In the genomic region with DNA sequence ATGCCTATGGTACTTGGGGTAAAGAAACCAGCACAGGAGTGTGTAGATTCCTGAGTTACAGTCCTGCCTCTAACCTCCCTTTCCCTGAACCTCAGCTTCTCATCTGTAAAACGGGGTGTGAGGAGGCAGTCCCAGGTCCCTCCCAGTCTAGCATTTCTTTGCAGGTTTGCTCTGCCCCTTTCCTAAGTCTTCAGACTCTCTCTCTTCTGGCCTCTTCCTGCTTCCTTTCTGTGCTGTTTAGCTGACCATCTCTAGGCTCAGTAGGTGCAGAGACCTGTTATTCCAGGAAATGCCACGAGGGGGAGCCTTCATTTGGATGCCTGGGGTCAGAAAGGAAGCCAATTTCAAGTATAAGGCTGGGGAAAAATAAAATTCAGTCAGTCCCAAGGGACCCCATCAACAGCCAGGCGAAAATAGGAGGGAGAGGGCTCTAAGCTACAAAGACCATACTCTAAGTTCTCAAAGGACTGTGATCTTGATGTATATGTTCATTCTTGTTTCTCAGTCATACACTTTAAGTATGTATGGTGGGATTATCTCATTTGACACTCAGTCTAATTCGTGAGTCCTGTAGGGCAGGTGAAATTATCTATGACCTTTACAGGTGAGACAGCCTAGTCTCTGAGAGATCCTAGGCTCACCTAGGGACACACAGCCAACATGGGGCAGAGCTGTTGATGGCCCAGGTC, we compare ENCODE assay signal across 8 cellular contexts.
DNase-seq lines count a peak whose midpoint lies in the region; ATAC-seq and TF ChIP-seq lines count a peak whose summit lies in the region.

No MANE protein-coding gene starts in this region.

- H3K27me3 ChIP-seq in HAP-1 (ENCODE audit: low read depth) (peaks cover 58% of the 10 kb centered on the region), colonic mucosa (peaks cover 14% of the 10 kb centered on the region), right lobe of liver (no peaks in the 10 kb centered on the region)

- ATAC-seq in right lobe of liver (peak; percentile 69 to 84 (median 77)), HG03354 (IDR thresholded peaks at IDR 0.05; ENCODE audit: poor library complexity, severe bottlenecking, unreplicated experiment) (no peak)

- intact Hi-C loops in colonic mucosa (cut with DNase I) (loop anchor here (2.0 kb wide), 1 partner anchor 168 kb away; no protein-coding TSS in a partner anchor), right lobe of liver (cut with DNase I) (loop anchor here in 1 of 2 donors (10.0 kb wide), 1 partner anchor 170 kb away; no protein-coding TSS in a partner anchor)

- no peak overlapping the region for H3K9ac ChIP-seq in colonic mucosa (ENCODE audit: low read depth in 2 of 2, low read length in 2 of 2)

- in situ Hi-C loops in HAP-1 (cut with MboI; ENCODE audit: low sequenced_read_pairs) = loop anchor here (5.0 kb wide), 1 partner anchor 168 kb away; no protein-coding TSS in a partner anchor

- H3K9me3 ChIP-seq in HAP-1 (no peaks in the 10 kb centered on the region), colonic mucosa (no peaks in the 10 kb centered on the region), right lobe of liver (no peaks in the 10 kb centered on the region)

- TF ChIP-seq POLR2A in right lobe of liver (IDR thresholded peaks at IDR 0.05) = no peak

- 9% methylated on average over 4 of the region's 4 CpGs for WGBS in right lobe of liver (ENCODE audit: insufficient coverage, low coverage, low lambda C conversion rate, missing lambda C conversion rate)

- H3K36me3 ChIP-seq in HAP-1 (replicated peaks) (no peaks in the 10 kb centered on the region), colonic mucosa (no peaks in the 10 kb centered on the region), right lobe of liver (no peaks in the 10 kb centered on the region)

- H3K4me1 ChIP-seq in HAP-1 (no peaks in the 10 kb centered on the region; the same call in 1 of the 2 replicates), colonic mucosa (peaks cover 8% of the 10 kb centered on the region), right lobe of liver (peaks cover 0 to 11% (median 0%) of the 10 kb centered on the region in 4 donors)

- DNase-seq in CD1c-positive myeloid dendritic cell (ENCODE audit: extremely low spot score) (peak; percentile 78), HAP-1 (ENCODE audit: low spot score in 2 of 2) (peak; percentile 76 to 91), NCI-H510A treated with DMSO at 0.1 percent for 48 hours (lab: John Stamatoyannopoulos, UW) (peak; percentile 96), colonic mucosa (peak; percentile 92), right lobe of liver (peak; percentile 65 to 82 (median 68))
- DNase-seq in activated CD4-positive, alpha-beta T cell treated with anti-CD3 and anti-CD28 coated beads for 4 hours = peak; percentile 63 to 84
- DNase-seq in stimulated activated CD4-positive, alpha-beta T cell treated with anti-CD3 and anti-CD28 coated beads, TNF-alpha, amount 100 ng/mL, for 4 hours (ENCODE audit: low read depth in 3 of 3) = peak; percentile 55 to 74 (median 62)

- TF ChIP-seq CTCF in colonic mucosa (IDR thresholded peaks at IDR 0.05) (peak; percentile 84), right lobe of liver (IDR thresholded peaks at IDR 0.05) (peak; percentile 78 to 83 (median 81))

- no peak overlapping the region for H3K27ac ChIP-seq in colonic mucosa
- no peak overlapping the region for H3K27ac ChIP-seq in right lobe of liver

- no peak overlapping the region for H3K4me3 ChIP-seq in HAP-1
- no peak overlapping the region for H3K4me3 ChIP-seq in colonic mucosa
- no peak overlapping the region for H3K4me3 ChIP-seq in right lobe of liver
